8 cellular contexts compared by ENCODE assay signal in the genomic region with DNA sequence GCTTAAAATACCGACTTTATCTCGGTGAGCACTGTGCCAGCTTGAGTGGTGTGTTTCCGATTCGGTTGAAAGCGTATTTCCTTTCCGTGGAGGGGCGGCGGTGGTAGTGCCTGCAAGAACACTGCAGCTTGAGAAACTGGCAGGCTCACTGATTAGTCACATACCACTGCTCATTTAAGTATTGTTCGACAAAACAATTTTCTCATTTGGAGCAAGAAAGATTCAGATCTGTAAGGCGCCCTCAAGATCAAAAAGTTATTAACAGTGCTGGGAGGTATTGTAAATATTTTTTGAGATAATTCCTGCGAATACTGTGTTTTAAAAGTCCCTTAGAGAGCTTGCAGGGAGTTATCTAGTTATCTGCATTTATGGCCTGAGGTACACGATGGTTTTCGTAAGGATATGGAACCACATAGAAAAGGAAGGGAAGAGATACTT. TPM values are rescaled to one million over a fixed set of nuclear protein-coding genes. Genes with fewer than 3 reads are reported as not detected.
DNase-seq lines count a peak whose midpoint lies in the region; ATAC-seq and TF ChIP-seq lines count a peak whose summit lies in the region.

No MANE protein-coding gene starts in this region.

- no peaks in the 10 kb centered on the region for H3K36me3 ChIP-seq in CD4-positive, alpha-beta memory T cell (ENCODE audit: insufficient read depth, low read length)
- H3K36me3 ChIP-seq in IMR-90 (ENCODE audit: control insufficient read depth, insufficient read depth, low read length) = no peaks in the 10 kb centered on the region
- no peaks in the 10 kb centered on the region for H3K36me3 ChIP-seq in SK-N-MC (ENCODE audit: insufficient read depth, low read length)
- no peaks in the 10 kb centered on the region for H3K36me3 ChIP-seq in subcutaneous abdominal adipose tissue (ENCODE audit: control insufficient read depth in 5 of 5, insufficient read depth in 5 of 5, low read length in 5 of 5)

- H3K23ac ChIP-seq in IMR-90 (ENCODE audit: low read depth, low read length) = peak overlapping the region; percentile 25; the same call in 1 of the 2 replicates

- TF ChIP-seq POLR2A in IMR-90 (IDR thresholded peaks at IDR 0.05; ENCODE audit: low read depth, low read length) = no peak

- H3K4me3 Mint-ChIP-seq in CD4-positive, alpha-beta memory T cell = peak overlapping the region; percentile 86 to 97 (median 95)

- H3K27ac ChIP-seq in CD4-positive, alpha-beta memory T cell (ENCODE audit: low read depth, low read length) = peak overlapping the region; percentile 78
- peak overlapping the region; percentile 94 for H3K27ac ChIP-seq in IMR-90 (ENCODE audit: insufficient read depth, low read length)
- H3K27ac ChIP-seq in SK-N-MC = peak overlapping the region; percentile 86
- H3K27ac ChIP-seq in subcutaneous abdominal adipose tissue (ENCODE audit: low read depth, low read length) = peak overlapping the region; percentile 94

- peak overlapping the region; percentile 73; the same call in 1 of the 2 replicates for H4K5ac ChIP-seq in IMR-90 (ENCODE audit: low read depth, low read length)

- H3K4me3 ChIP-seq in CD4-positive, alpha-beta memory T cell (ENCODE audit: low read length in 2 of 2) = peak overlapping the region; percentile 67 to 97
- peak overlapping the region; percentile 65 for H3K4me3 ChIP-seq in IMR-90 (ENCODE audit: insufficient read depth, low read depth, low read length)
- peak overlapping the region; percentile 79 for H3K4me3 ChIP-seq in SK-N-MC
- H3K4me3 ChIP-seq in subcutaneous abdominal adipose tissue (ENCODE audit: low read depth in 1 of 5, low read length in 5 of 5) = peak overlapping the region; percentile 90 to 100 (median 97)

- H3K27me3 ChIP-seq in CD4-positive, alpha-beta memory T cell (ENCODE audit: insufficient read depth, low read length) = no peaks in the 10 kb centered on the region
- H3K27me3 ChIP-seq in IMR-90 (ENCODE audit: control insufficient read depth, insufficient read depth, low read length) (no peaks in the 10 kb centered on the region), subcutaneous abdominal adipose tissue (ENCODE audit: control insufficient read depth in 5 of 5, insufficient read depth in 4 of 5, low read length in 5 of 5) (peaks cover 0 to 12% (median 9%) of the 10 kb centered on the region in 5 donors)

- peak overlapping the region; percentile 16; the same call in 1 of the 2 replicates for H3K4ac ChIP-seq in IMR-90 (ENCODE audit: low read depth, low read length)

- no peak overlapping the region for H2AFZ ChIP-seq in IMR-90 (replicated peaks; ENCODE audit: low read length, poor library complexity)

- no peak for ATAC-seq in IMR-90 (ENCODE audit: low read depth)
- no peak for ATAC-seq in HG02678 (IDR thresholded peaks at IDR 0.05; ENCODE audit: unreplicated experiment)

- no peak for TF ChIP-seq RAD21 in IMR-90 (IDR thresholded peaks at IDR 0.05; ENCODE audit: low read length)

- H2BK120ac ChIP-seq in IMR-90 (ENCODE audit: low read depth, low read length) = no peak overlapping the region; the same call in 1 of the 2 replicates

- in situ Hi-C loops in IMR-90 (cut with MboI; ENCODE audit: low sequenced_read_pairs) = loop anchor here (5.0 to 10.0 kb wide), 2 partner anchors 68 to 166 kb away; a partner anchor contains a TSS

- peaks cover 8% of the 10 kb centered on the region; the same call in 1 of the 2 replicates for H3K9me1 ChIP-seq in IMR-90 (ENCODE audit: insufficient read depth, low read length)

- POLR2A ChIA-PET in CD4-positive, alpha-beta memory T cell (lab: Charles Lee; ENCODE audit: partially characterized antibody) = interaction anchor here (0.5 to 5.6 kb wide), 20 partner anchors 9 to 352 kb away, joined by 3 to 108 read pairs (median 6); a partner anchor contains a TSS
- POLR2A ChIA-PET in IMR-90 (lab: Charles Lee; ENCODE audit: unreplicated experiment) = interaction anchor here (0.6 kb wide), 1 partner anchor 261 kb away, joined by 13 read pairs; no protein-coding TSS in a partner anchor

- no peak for TF ChIP-seq CTCF in IMR-90 (conservative IDR thresholded peaks at IDR 0.05; ENCODE audit: low read depth, low read length)

- no peak overlapping the region for H2BK20ac ChIP-seq in IMR-90 (ENCODE audit: low read depth, low read length)

- WGBS in IMR-90 (ENCODE audit: extremely low coverage in 2 of 2, insufficient read length in 1 of 2), 2 experiments = no CpG with 5 or more reads among the region's 13 CpGs

- no peaks in the 10 kb centered on the region for H3K9me3 Mint-ChIP-seq in CD4-positive, alpha-beta memory T cell

- H3K27ac Mint-ChIP-seq in CD4-positive, alpha-beta memory T cell = peak overlapping the region; percentile 88 to 96 (median 92)

- peaks cover 40% of the 10 kb centered on the region for H4K20me1 ChIP-seq in IMR-90 (ENCODE audit: insufficient read depth, low read length)

- dilution Hi-C loops in IMR-90 (cut with HindIII; ENCODE audit: low sequenced_read_pairs, unreplicated experiment) = no loop called here

- peaks cover 30 to 56% (median 45%) of the 10 kb centered on the region in 4 donors for H3K4me1 Mint-ChIP-seq in CD4-positive, alpha-beta memory T cell

- peak overlapping the region; percentile 83 for H3K4me2 ChIP-seq in IMR-90 (ENCODE audit: low read depth, low read length)

- H4K8ac ChIP-seq in IMR-90 (ENCODE audit: low read depth in 2 of 2, low read length in 2 of 2) = peak overlapping the region in 1 of 2 experiments; percentile 38; a peak in 2 of 4 replicates

- H3K36me3 Mint-ChIP-seq in CD4-positive, alpha-beta memory T cell = peaks cover 0 to 5% of the 10 kb centered on the region in 2 donors

- CTCF ChIA-PET in CD4-positive, alpha-beta memory T cell (lab: Charles Lee; ENCODE audit: partially characterized antibody) = interaction anchor here (0.6 to 5.0 kb wide), 23 partner anchors 16 to 332 kb away, joined by 3 to 144 read pairs (median 5); no protein-coding TSS in a partner anchor
- CTCF ChIA-PET in IMR-90 (lab: Yijun Ruan, JAX) = interaction anchor here (0.6 to 4.1 kb wide), 5 partner anchors 25 to 356 kb away, joined by 3 to 28 read pairs (median 6); no protein-coding TSS in a partner anchor

- H2BK15ac ChIP-seq in IMR-90 (ENCODE audit: low read depth, low read length) = no peak overlapping the region

- H3K18ac ChIP-seq in IMR-90 (ENCODE audit: low read depth, low read length) = peak overlapping the region; percentile 84

- peaks cover 1 to 17% of the 10 kb centered on the region in 2 experiments for H3K79me1 ChIP-seq in IMR-90 (ENCODE audit: low read depth in 1 of 2, low read length in 2 of 2)

- 0 out of 2 replicates have a peak overlapping the region, but pooled peaks have one; percentile 1 for H4K91ac ChIP-seq in IMR-90 (ENCODE audit: insufficient read depth, low read depth, low read length)

- H3K9ac ChIP-seq in IMR-90 (ENCODE audit: low read depth, low read length) (peak overlapping the region; percentile 98), SK-N-MC (ENCODE audit: insufficient read length) (peak overlapping the region; percentile 94), subcutaneous abdominal adipose tissue (ENCODE audit: low read length in 5 of 5) (peak overlapping the region; percentile 97 to 100 (median 99))

- H3K4me1 ChIP-seq in CD4-positive, alpha-beta memory T cell (ENCODE audit: insufficient read depth, low read length) = peaks cover 53% of the 10 kb centered on the region
- H3K4me1 ChIP-seq in IMR-90 (ENCODE audit: control insufficient read depth, insufficient read depth, low read length) = peaks cover 9% of the 10 kb centered on the region
- H3K4me1 ChIP-seq in subcutaneous abdominal adipose tissue (ENCODE audit: control insufficient read depth in 5 of 5, insufficient read depth in 5 of 5, low read length in 5 of 5) = peaks cover 6 to 43% (median 25%) of the 10 kb centered on the region in 5 donors

- H3K9me3 ChIP-seq in CD4-positive, alpha-beta memory T cell (ENCODE audit: control insufficient read depth in 1 of 2, low read length in 2 of 2) = no peaks in the 10 kb centered on the region
- H3K9me3 ChIP-seq in IMR-90 (ENCODE audit: control insufficient read depth, insufficient read depth, low read length) (no peaks in the 10 kb centered on the region), SK-N-MC (ENCODE audit: low read depth, low read length) (no peaks in the 10 kb centered on the region), subcutaneous abdominal adipose tissue (ENCODE audit: control insufficient read depth in 5 of 5, low read length in 5 of 5) (no peaks in the 10 kb centered on the region)

- TSS peak; percentile 26 for BruUV-seq in IMR-90 (replicated peaks; lab: Mats Ljungman, UMichigan)

- 0 out of 2 replicates have a peak overlapping the region, but pooled peaks have one; percentile 8 for H2AK5ac ChIP-seq in IMR-90 (ENCODE audit: low read depth, low read length)

- H2AK9ac ChIP-seq in IMR-90 (replicated peaks; ENCODE audit: low read depth, low read length, poor library complexity) = no peak overlapping the region

- H3K14ac ChIP-seq in IMR-90 (replicated peaks; ENCODE audit: low read depth, low read length) = peak overlapping the region; percentile 41

- peak; percentile 56 to 86 (median 63) for DNase-seq in CD4-positive, alpha-beta memory T cell
- DNase-seq in IMR-90 = peak; percentile 77
- peak; percentile 77 for DNase-seq in SK-N-MC (ENCODE audit: low read depth, low spot score)
- peak; percentile 80 for DNase-seq in activated naive CD4-positive, alpha-beta T cell treated with anti-CD3 and anti-CD28 coated beads, Interleukin-2, amount 50 U/mL, for 16 hours
- peak; percentile 73 for DNase-seq in glomerular visceral epithelial cell (ENCODE audit: extremely low spot score)
- DNase-seq in occipital lobe (lab: John Stamatoyannopoulos, UW) = peak; percentile 42

- peak overlapping the region; percentile 64 for H3K56ac ChIP-seq in IMR-90 (ENCODE audit: extremely low read depth, insufficient read depth, low read length)

- intact Hi-C loops in CD4-positive, alpha-beta memory T cell (cut with micrococcal nuclease) = loop anchor here (5.0 kb wide), 1 partner anchor 48 kb away; no protein-coding TSS in a partner anchor
- intact Hi-C loops in IMR-90 (cut with micrococcal nuclease) = loop anchor here (5.0 kb wide), 1 partner anchor 38 kb away; no protein-coding TSS in a partner anchor

- peak overlapping the region; percentile 93 for H2BK5ac ChIP-seq in IMR-90 (ENCODE audit: low read depth, low read length, poor library complexity, severe bottlenecking)

- peaks cover 8 to 9% of the 10 kb centered on the region in 2 donors for H3K27me3 Mint-ChIP-seq in CD4-positive, alpha-beta memory T cell

RNA-seq across cellular contexts. Expression of a gene that starts 1.3 kb away (rescaled TPM):
- 10 to 100 TPM; 58.9 to 64.3 TPM for total RNA-seq in CD4-positive, alpha-beta memory T cell
- polyA plus RNA-seq in CD4-positive, alpha-beta memory T cell = 10 to 100 TPM; 38.5 to 48.6 TPM
- 69.7 and 74.4 TPM in 2 replicates for total RNA-seq in IMR-90 (2012; rRNA removed)
- 22.6 and 28.4 TPM in 2 replicates for polyA plus RNA-seq in IMR-90 (2012; rRNA removed)
- 8.9 and 12.3 TPM in 2 replicates for polyA plus RNA-seq in IMR-90 (2012; cell fraction: cytosol; rRNA removed)
- 19.6 and 68.9 TPM in 2 replicates for polyA plus RNA-seq in IMR-90 (2012; cell fraction: nucleus; rRNA removed; ENCODE audit: low replicate concordance)
- 56.1 TPM for total RNA-seq in occipital lobe

RNA-seq across cellular contexts. Expression of a gene that starts 4.5 kb away (rescaled TPM):
- total RNA-seq in CD4-positive, alpha-beta memory T cell = under 1 TPM in 1 of 2 experiments, not detected in 1; 0.09 TPM
- polyA plus RNA-seq in CD4-positive, alpha-beta memory T cell = not detected
- total RNA-seq in IMR-90 (2012; rRNA removed) (not detected in 2 replicates), occipital lobe (5.3 TPM)
- 0.07 TPM in 1 of 2 replicates, not detected in the other for polyA plus RNA-seq in IMR-90 (2012; rRNA removed)
- not detected in 2 replicates for polyA plus RNA-seq in IMR-90 (2012; cell fraction: cytosol; rRNA removed)
- not detected in 2 replicates for polyA plus RNA-seq in IMR-90 (2012; cell fraction: nucleus; rRNA removed; ENCODE audit: low replicate concordance)
